ENCODE assay signal across 23 cellular contexts in the genomic region with DNA sequence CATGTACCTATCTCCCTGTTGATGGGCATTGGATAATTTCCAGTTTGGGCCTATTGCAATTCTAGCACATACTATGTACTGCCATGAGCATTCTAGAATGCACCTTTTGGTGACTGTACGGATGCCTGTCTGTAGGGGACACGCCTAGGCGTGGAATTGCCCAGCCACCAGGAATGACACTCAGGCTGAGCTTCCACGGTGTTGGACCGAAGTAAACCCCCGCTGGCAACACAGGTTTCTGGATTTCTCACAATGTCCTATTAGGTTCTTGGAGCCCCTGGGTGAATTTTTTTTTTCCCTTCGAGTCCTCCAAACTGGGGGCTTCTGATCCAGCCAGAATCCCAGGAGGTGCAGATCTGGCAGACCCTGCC.
"Had no signal": no experiment of that assay in that cellular context is flagged by ENCODE, and none has a peak within 500 bp of the region (broad histone marks: within the 10 kb centered on the region; RNA-seq: fewer than 3 reads in every experiment).

No MANE protein-coding gene starts in this region.

- H3K27ac ChIP-seq: SJCRH30, SK-N-MC had no signal

- ATAC-seq: Panc1, WTC11 had no signal

- H3K9me3 ChIP-seq: SJCRH30 had no signal

- H3K27ac Mint-ChIP-seq: activated CD4-positive, alpha-beta T cell treated with anti-CD3 and anti-CD28 coated beads for 36 hours; activated CD8-positive, alpha-beta T cell treated with anti-CD3 and anti-CD28 coated beads, Interleukin-2, amount 10 ng/mL, durations not matched to agents 7 days and 5 days; activated naive CD4-positive, alpha-beta T cell treated with anti-CD3 and anti-CD28 coated beads, Interleukin-2, amount 10 ng/mL, durations not matched to agents 7 days and 5 days; activated naive CD8-positive, alpha-beta T cell treated with anti-CD3 and anti-CD28 coated beads, Interleukin-2, amount 50 U/mL, for 24 hours; activated T-helper 1 cell treated with anti-CD3 and anti-CD28 coated beads, Interleukin-12 subunit alpha, Interleukin-12 subunit beta, Interleukin-2, Interleukin-4 antibody, amounts not matched to agents 30 ng/mL and 10 ng/mL and 1 ng/mL, durations not matched to agents 14 hours and 24 hours and 36 hours; brain; T-helper 2 cell treated with Interferon-gamma antibody and Interleukin-4, amounts not matched to agents 5 μg/mL and 100 μg/mL, for 36 hours; WTC11 had no signal

- H3K4me3 ChIP-seq: SJCRH30, SK-N-MC had no signal

- H3K4me3 Mint-ChIP-seq: activated CD4-positive, alpha-beta T cell treated with anti-CD3 and anti-CD28 coated beads for 36 hours; activated CD4-positive, alpha-beta T cell treated with anti-CD3 and anti-CD28 coated beads, Interleukin-2, amount 10 ng/mL, durations not matched to agents 7 days and 5 days; activated CD8-positive, alpha-beta T cell treated with anti-CD3 and anti-CD28 coated beads, Interleukin-2, amount 10 ng/mL, durations not matched to agents 7 days and 5 days; activated naive CD4-positive, alpha-beta T cell treated with anti-CD3 and anti-CD28 coated beads, Interleukin-2, amount 10 ng/mL, durations not matched to agents 7 days and 5 days; activated naive CD8-positive, alpha-beta T cell; activated naive CD8-positive, alpha-beta T cell treated with anti-CD3 and anti-CD28 coated beads, Interleukin-2, amount 50 U/mL, for 24 hours; activated T-cell treated with anti-CD3 and anti-CD28 coated beads, Interleukin-2, amount 50 U/mL, for 4 hours; activated T-helper 1 cell treated with anti-CD3 and anti-CD28 coated beads, Interleukin-12 subunit alpha, Interleukin-12 subunit beta, Interleukin-2, Interleukin-4 antibody, amounts not matched to agents 30 ng/mL and 10 ng/mL and 1 ng/mL, durations not matched to agents 14 hours and 24 hours and 36 hours; brain; T-helper 2 cell treated with Interferon-gamma antibody and Interleukin-4, amounts not matched to agents 5 μg/mL and 100 μg/mL, for 36 hours; WTC11 had no signal

- H3K36me3 ChIP-seq: SJCRH30 had no signal

- H3K27me3 ChIP-seq: SJCRH30 had no signal

- H3K36me3 Mint-ChIP-seq: activated naive CD4-positive, alpha-beta T cell treated with anti-CD3 and anti-CD28 coated beads, Interleukin-2, amount 10 ng/mL, durations not matched to agents 7 days and 5 days; activated naive CD8-positive, alpha-beta T cell; brain; WTC11 had no signal

- DNase-seq: anterior cingulate cortex, KG1, MV-4-11, NCI-H1092, NCI-H1436 treated with DMSO at 0.1 percent for 48 hours, NCI-H1694 treated with DMSO at 0.1 percent for 48 hours, NCI-H345, NCI-H524 treated with DMSO at 0.1 percent for 48 hours, SHP77, SJCRH30 had no signal
